ENCODE assay signal across 9 cellular contexts in the genomic region with DNA sequence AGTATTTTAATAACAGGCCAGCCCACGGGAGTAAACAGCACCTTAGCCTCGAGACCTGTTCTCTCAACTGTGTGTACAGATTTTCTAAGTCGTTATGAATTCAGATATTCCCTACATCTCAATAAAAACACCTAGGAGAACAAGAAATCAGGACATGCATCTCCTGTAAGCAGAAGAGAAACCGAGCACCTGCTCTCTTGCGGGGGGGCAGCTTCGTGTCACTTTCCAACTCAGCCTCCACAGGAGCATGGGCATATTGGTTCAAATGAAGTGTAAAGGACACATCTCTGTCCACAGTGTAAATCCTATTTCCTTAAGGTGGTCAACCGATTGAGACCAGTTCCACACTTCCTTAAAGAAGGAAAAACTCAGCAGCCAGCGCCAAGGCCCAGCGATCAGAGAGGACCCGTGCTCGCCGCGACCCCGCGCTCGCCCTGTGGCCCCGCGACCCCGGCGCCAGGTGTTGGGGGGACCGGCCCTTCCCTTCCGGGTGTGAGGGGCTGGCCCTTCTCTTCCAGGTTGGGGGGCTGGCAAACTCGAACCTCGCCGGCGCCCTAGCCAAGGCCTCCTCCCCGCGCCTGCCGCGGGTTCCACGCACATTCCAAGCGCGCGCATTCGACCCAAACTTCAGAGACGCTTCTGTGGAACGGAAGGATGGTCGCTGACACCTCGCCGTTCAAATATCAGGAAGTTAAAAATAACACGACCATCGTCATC. TPM values are rescaled to one million over a fixed set of nuclear protein-coding genes. Genes with fewer than 3 reads are reported as not detected.
DNase-seq lines count a peak whose midpoint lies in the region; ATAC-seq and TF ChIP-seq lines count a peak whose summit lies in the region.
"Had no signal": no experiment of that assay in that cellular context is flagged by ENCODE, and none has a peak within 500 bp of the region (broad histone marks: within the 10 kb centered on the region; RNA-seq: fewer than 3 reads in every experiment).

No MANE protein-coding gene starts in this region.

- no peak overlapping the region for H2AFZ ChIP-seq in SK-N-SH (ENCODE audit: low read depth)

- TF ChIP-seq CTCF in SK-N-SH (IDR thresholded peaks at IDR 0.05): no peak

- H3K27me3 Mint-ChIP-seq in stimulated activated naive CD8-positive, alpha-beta T cell treated with anti-CD3 and anti-CD28 coated beads, Interleukin-15, amount 100 ng/mL, for 72 hours: no peaks in the 10 kb centered on the region

- peaks cover 55% of the 10 kb centered on the region for H3K79me2 ChIP-seq in SK-N-SH (ENCODE audit: insufficient read depth)

- peaks cover 32 to 34% of the 10 kb centered on the region in 2 experiments for H3K36me3 ChIP-seq in SK-N-SH (replicated peaks in 1 of 2; ENCODE audit: control insufficient read depth in 1 of 2, insufficient read depth in 2 of 2, low read length in 1 of 2)
- peaks cover 3% of the 10 kb centered on the region for H3K36me3 ChIP-seq in adipocyte (ENCODE audit: control insufficient read depth, insufficient read depth, low read length, severe bottlenecking)

- ATAC-seq in SK-N-SH treated with all-trans-retinoic acid at 6 μM for 48 hours: no peak
- no peak for ATAC-seq in stimulated activated naive CD8-positive, alpha-beta T cell treated with anti-CD3 and anti-CD28 coated beads, Interleukin-15, amount 100 ng/mL, for 72 hours

- H3K4me2 ChIP-seq in SK-N-SH: peak overlapping the region; percentile 94

- peaks cover 18% of the 10 kb centered on the region for H3K4me1 Mint-ChIP-seq in stimulated activated naive CD8-positive, alpha-beta T cell treated with anti-CD3 and anti-CD28 coated beads, Interleukin-15, amount 100 ng/mL, for 72 hours

- H3K4me3 ChIP-seq in SK-N-SH (ENCODE audit: low read depth in 2 of 2, low read length in 1 of 2) (peak overlapping the region; percentile 98 to 100), adipocyte (ENCODE audit: low read length) (peak overlapping the region; percentile 94)

- no peak overlapping the region for H3K27ac ChIP-seq in SK-N-SH (ENCODE audit: low read depth in 2 of 2, low read length in 1 of 2)

- peak overlapping the region; percentile 69 to 91 for H3K4me3 Mint-ChIP-seq in stimulated activated naive CD8-positive, alpha-beta T cell treated with anti-CD3 and anti-CD28 coated beads, Interleukin-15, amount 100 ng/mL, for 72 hours

- CTCF ChIA-PET in SK-N-SH (lab: Yijun Ruan, JAX): interaction anchor here (1.3 kb wide), 1 partner anchor 12 kb away, joined by 3 read pairs; no protein-coding TSS in a partner anchor

- WGBS in SK-N-SH (ENCODE audit: low lambda C conversion rate): 96% methylated on average over 42 of the region's 42 CpGs

- DNase-seq in SK-N-SH (no peak), adipocyte (ENCODE audit: low read depth) (no peak), kidney tubule cell (ENCODE audit: low spot score) (peak; percentile 24), NCI-H82 treated with DMSO at 0.1 percent for 48 hours (lab: John Stamatoyannopoulos, UW; ENCODE audit: unreplicated experiment) (no peak), GF-D8 (lab: John Stamatoyannopoulos, UW) (no peak)
- DNase-seq in stimulated activated naive CD8-positive, alpha-beta T cell treated with anti-CD3 and anti-CD28 coated beads, Interleukin-15, amount 100 ng/mL, for 72 hours: no peak
- DNase-seq in activated CD4-positive, CD25-positive, alpha-beta regulatory T cell (lab: John Stamatoyannopoulos, UW): no peak
- DNase-seq: AML-193 had no signal

- peak overlapping the region in 1 of 2 donors; percentile 80 for H3K27ac Mint-ChIP-seq in stimulated activated naive CD8-positive, alpha-beta T cell treated with anti-CD3 and anti-CD28 coated beads, Interleukin-15, amount 100 ng/mL, for 72 hours

- no peaks in the 10 kb centered on the region for H3K9me2 ChIP-seq in SK-N-SH

- H3K27me3 ChIP-seq in SK-N-SH (ENCODE audit: insufficient read depth) (no peaks in the 10 kb centered on the region), adipocyte (replicated peaks; ENCODE audit: control insufficient read depth, insufficient read depth, low read length) (no peaks in the 10 kb centered on the region)

- TF ChIP-seq RAD21 in SK-N-SH (IDR thresholded peaks at IDR 0.05; ENCODE audit: low read length): no peak

- H3K9me3 Mint-ChIP-seq in stimulated activated naive CD8-positive, alpha-beta T cell treated with anti-CD3 and anti-CD28 coated beads, Interleukin-15, amount 100 ng/mL, for 72 hours: peaks cover 7 to 12% of the 10 kb centered on the region in 2 donors

- H3F3A ChIP-seq in SK-N-SH (replicated peaks; ENCODE audit: insufficient read depth): no peaks in the 10 kb centered on the region

- H3K9ac ChIP-seq in SK-N-SH (no peak overlapping the region), adipocyte (ENCODE audit: low read length) (peak overlapping the region; percentile 81)

- H3K4me1 ChIP-seq in SK-N-SH (ENCODE audit: control insufficient read depth in 1 of 2, insufficient read depth in 2 of 2, low read depth in 1 of 2, low read length in 1 of 2) (peaks cover 13 to 25% of the 10 kb centered on the region in 2 experiments; a peak in 3 of 4 replicates), adipocyte (ENCODE audit: control insufficient read depth, insufficient read depth, low read length) (peaks cover 7% of the 10 kb centered on the region)

- H3K9me3 ChIP-seq in SK-N-SH: no peaks in the 10 kb centered on the region
- H3K9me3 ChIP-seq in adipocyte (ENCODE audit: control insufficient read depth, low read length): peaks cover under 1% of the 10 kb centered on the region

- TF ChIP-seq EP300 in SK-N-SH (IDR thresholded peaks at IDR 0.05; ENCODE audit: borderline replicate concordance in 1 of 2, low read depth in 1 of 2, low read length in 1 of 2): no peak

- POLR2A ChIA-PET in SK-N-SH (lab: Yijun Ruan, JAX): no interaction called here

- H4K20me1 ChIP-seq in SK-N-SH (ENCODE audit: insufficient read depth): peaks cover 18% of the 10 kb centered on the region

TF ChIP-seq in SK-N-SH, 30 proteins besides CTCF, POLR2A, EP300 and RAD21:
- TF ChIP-seq NFIC (IDR thresholded peaks at IDR 0.05; ENCODE audit: borderline replicate concordance) (no peak), FOXJ3 (CRISPR knock-in tag; IDR thresholded peaks at IDR 0.05) (no peak), MEF2A (IDR thresholded peaks at IDR 0.05; ENCODE audit: borderline replicate concordance, low read depth) (no peak), RFX5 (IDR thresholded peaks at IDR 0.05; ENCODE audit: low read length) (no peak), SIN3A (IDR thresholded peaks at IDR 0.05; ENCODE audit: borderline replicate concordance, low read depth, low read length) (no peak), FOXM1 (IDR thresholded peaks at IDR 0.05; ENCODE audit: low read depth) (no peak), CHD2 (IDR thresholded peaks at IDR 0.05; ENCODE audit: low read length, partially characterized antibody) (no peak), FOSL2 (IDR thresholded peaks at IDR 0.05; ENCODE audit: borderline replicate concordance, low read depth) (no peak)
- TF ChIP-seq, protein P1, sequence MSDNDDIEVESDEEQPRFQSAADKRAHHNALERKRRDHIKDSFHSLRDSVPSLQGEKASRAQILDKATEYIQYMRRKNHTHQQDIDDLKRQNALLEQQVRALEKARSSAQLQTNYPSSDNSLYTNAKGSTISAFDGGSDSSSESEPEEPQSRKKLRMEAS (IDR thresholded peaks at IDR 0.05; ENCODE audit: low read depth): no peak
TF ChIP-seq in SK-N-SH: peak in this region for 0.

TF ChIP-seq in SK-N-SH treated with all-trans-retinoic acid at 6 μM for 48 hours, 23 proteins besides CTCF, POLR2A, EP300 and RAD21 (continues in another document):
- TF ChIP-seq GLIS3 (CRISPR knock-in tag; IDR thresholded peaks at IDR 0.05) (no peak), ZFP3 (CRISPR knock-in tag; IDR thresholded peaks at IDR 0.05) (no peak), ZFP30 (CRISPR knock-in tag; IDR thresholded peaks at IDR 0.05) (no peak), TCF4 (CRISPR knock-in tag; IDR thresholded peaks at IDR 0.05; ENCODE audit: borderline replicate concordance) (no peak), OSR1 (CRISPR knock-in tag; IDR thresholded peaks at IDR 0.05) (no peak), CSDC2 (CRISPR knock-in tag; IDR thresholded peaks at IDR 0.05) (no peak), ZNF8 (CRISPR knock-in tag; IDR thresholded peaks at IDR 0.05) (no peak), TOX (CRISPR knock-in tag; IDR thresholded peaks at IDR 0.05; ENCODE audit: borderline replicate concordance) (no peak), ARNTL (CRISPR knock-in tag; IDR thresholded peaks at IDR 0.05; ENCODE audit: borderline replicate concordance, low read depth) (no peak)
- TF ChIP-seq, protein P2, sequence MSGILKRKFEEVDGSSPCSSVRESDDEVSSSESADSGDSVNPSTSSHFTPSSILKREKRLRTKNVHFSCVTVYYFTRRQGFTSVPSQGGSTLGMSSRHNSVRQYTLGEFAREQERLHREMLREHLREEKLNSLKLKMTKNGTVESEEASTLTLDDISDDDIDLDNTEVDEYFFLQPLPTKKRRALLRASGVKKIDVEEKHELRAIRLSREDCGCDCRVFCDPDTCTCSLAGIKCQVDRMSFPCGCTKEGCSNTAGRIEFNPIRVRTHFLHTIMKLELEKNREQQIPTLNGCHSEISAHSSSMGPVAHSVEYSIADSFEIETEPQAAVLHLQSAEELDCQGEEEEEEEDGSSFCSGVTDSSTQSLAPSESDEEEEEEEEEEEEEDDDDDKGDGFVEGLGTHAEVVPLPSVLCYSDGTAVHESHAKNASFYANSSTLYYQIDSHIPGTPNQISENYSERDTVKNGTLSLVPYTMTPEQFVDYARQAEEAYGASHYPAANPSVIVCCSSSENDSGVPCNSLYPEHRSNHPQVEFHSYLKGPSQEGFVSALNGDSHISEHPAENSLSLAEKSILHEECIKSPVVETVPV (CRISPR knock-in tag; IDR thresholded peaks at IDR 0.05): no peak

RNA-seq across cellular contexts. Expression of a gene that starts 0.7 kb away (rescaled TPM):
- polyA plus RNA-seq in SK-N-SH (2012; rRNA removed): 22.7 and 28.2 TPM in 2 replicates
- polyA plus RNA-seq in SK-N-SH (2012; cell fraction: cytosol; rRNA removed): 23.1 and 28.1 TPM in 2 replicates
- polyA plus RNA-seq in SK-N-SH (2012; cell fraction: nucleus; rRNA removed): 79.7 and 97.0 TPM in 2 replicates

RNA-seq across cellular contexts. Expression of a gene that starts 1.6 kb away (rescaled TPM):
- polyA plus RNA-seq in SK-N-SH (2012; rRNA removed): 88.9 and 108 TPM in 2 replicates
- polyA plus RNA-seq in SK-N-SH (2012; cell fraction: cytosol; rRNA removed): 126 and 144 TPM in 2 replicates
- polyA plus RNA-seq in SK-N-SH (2012; cell fraction: nucleus; rRNA removed): 45.2 and 84.3 TPM in 2 replicates

RNA-seq across cellular contexts. Expression of a gene that starts 24.7 kb away (rescaled TPM):
- not detected in 2 replicates for polyA plus RNA-seq in SK-N-SH (2012; rRNA removed)
- 0.03 and 0.18 TPM in 2 replicates for polyA plus RNA-seq in SK-N-SH (2012; cell fraction: cytosol; rRNA removed)
- polyA plus RNA-seq in SK-N-SH (2012; cell fraction: nucleus; rRNA removed): not detected in 2 replicates
